In genomic region chr10:75611081-75611971, GRCh38 we compare ENCODE assay signal across 1 cellular context.
TF ChIP-seq lines count a peak whose summit lies in the region.

No MANE protein-coding gene starts in this region.

TF ChIP-seq in HepG2, 621 proteins besides CTCF, POLR2A, EP300 and RAD21 (continued from another document and continues in another):
- TF ChIP-seq ZNF574 (CRISPR knock-in tag; IDR thresholded peaks at IDR 0.05) (no peak), ZNF770 (CRISPR knock-in tag; IDR thresholded peaks at IDR 0.05) (no peak), POGZ (CRISPR knock-in tag; IDR thresholded peaks at IDR 0.05) (0 out of 2 replicates have a peak, but pooled peaks have one; percentile 8), ZNF276 (CRISPR knock-in tag; IDR thresholded peaks at IDR 0.05; ENCODE audit: low read depth) (no peak), RERE (CRISPR knock-in tag; IDR thresholded peaks at IDR 0.05; ENCODE audit: low read depth) (no peak), TEAD3 (CRISPR knock-in tag; optimal IDR thresholded peaks at IDR 0.05; ENCODE audit: borderline replicate concordance) (peak; percentile 40), ZNF737 (CRISPR knock-in tag; IDR thresholded peaks at IDR 0.05; ENCODE audit: borderline replicate concordance) (no peak), THAP11 (CRISPR knock-in tag; IDR thresholded peaks at IDR 0.05) (no peak), ZNF687 (CRISPR knock-in tag; IDR thresholded peaks at IDR 0.05) (peak; percentile 28; the same call in 1 of the 2 replicates), NKX3-1 (CRISPR knock-in tag; IDR thresholded peaks at IDR 0.05) (no peak), ZMAT3 (CRISPR knock-in tag; conservative IDR thresholded peaks at IDR 0.05) (no peak), ZNF124 (CRISPR knock-in tag; IDR thresholded peaks at IDR 0.05) (no peak), HMG20B (CRISPR knock-in tag; conservative IDR thresholded peaks at IDR 0.05) (no peak), FLYWCH1 (CRISPR knock-in tag; IDR thresholded peaks at IDR 0.05) (no peak), AGO2 (optimal IDR thresholded peaks at IDR 0.05; ENCODE audit: low read depth, low read length) (no peak), GATAD2A (CRISPR knock-in tag; IDR thresholded peaks at IDR 0.05) (peak; percentile 11; the same call in 1 of the 2 replicates), SAP130 (CRISPR knock-in tag; IDR thresholded peaks at IDR 0.05; ENCODE audit: low read depth) (peak; percentile 22; the same call in 1 of the 2 replicates), ZNF746 (CRISPR knock-in tag; IDR thresholded peaks at IDR 0.05) (no peak), TMF1 (CRISPR knock-in tag; IDR thresholded peaks at IDR 0.05; ENCODE audit: low read depth) (no peak), RELA (CRISPR knock-in tag; IDR thresholded peaks at IDR 0.05) (no peak), HNF4A (CRISPR knock-in tag; IDR thresholded peaks at IDR 0.05) (peak; percentile 35; the same call in 1 of the 2 replicates), RBFOX2 (IDR thresholded peaks at IDR 0.05; ENCODE audit: low read depth, low read length) (no peak), MBNL3 (CRISPR knock-in tag; conservative IDR thresholded peaks at IDR 0.05) (no peak), ZNF577 (CRISPR knock-in tag; IDR thresholded peaks at IDR 0.05; ENCODE audit: borderline replicate concordance, low read depth) (no peak), ZBTB8A (CRISPR knock-in tag; IDR thresholded peaks at IDR 0.05; ENCODE audit: borderline replicate concordance, low read depth) (no peak), DBP (CRISPR knock-in tag; IDR thresholded peaks at IDR 0.05; ENCODE audit: not compliant biosample characterization) (no peak), SALL2 (CRISPR knock-in tag; IDR thresholded peaks at IDR 0.05) (no peak), ZNF263 (CRISPR knock-in tag; IDR thresholded peaks at IDR 0.05) (0 out of 2 replicates have a peak, but pooled peaks have one; percentile 36), ATM (IDR thresholded peaks at IDR 0.05; ENCODE audit: borderline replicate concordance) (no peak), YEATS2 (CRISPR knock-in tag; IDR thresholded peaks at IDR 0.05; ENCODE audit: borderline replicate concordance) (no peak), MTA3 (CRISPR knock-in tag; IDR thresholded peaks at IDR 0.05) (no peak)
- TF ChIP-seq, protein P1, sequence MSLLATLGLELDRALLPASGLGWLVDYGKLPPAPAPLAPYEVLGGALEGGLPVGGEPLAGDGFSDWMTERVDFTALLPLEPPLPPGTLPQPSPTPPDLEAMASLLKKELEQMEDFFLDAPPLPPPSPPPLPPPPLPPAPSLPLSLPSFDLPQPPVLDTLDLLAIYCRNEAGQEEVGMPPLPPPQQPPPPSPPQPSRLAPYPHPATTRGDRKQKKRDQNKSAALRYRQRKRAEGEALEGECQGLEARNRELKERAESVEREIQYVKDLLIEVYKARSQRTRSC (CRISPR knock-in tag; IDR thresholded peaks at IDR 0.05; ENCODE audit: low read depth) = no peak
- TF ChIP-seq, protein P2, sequence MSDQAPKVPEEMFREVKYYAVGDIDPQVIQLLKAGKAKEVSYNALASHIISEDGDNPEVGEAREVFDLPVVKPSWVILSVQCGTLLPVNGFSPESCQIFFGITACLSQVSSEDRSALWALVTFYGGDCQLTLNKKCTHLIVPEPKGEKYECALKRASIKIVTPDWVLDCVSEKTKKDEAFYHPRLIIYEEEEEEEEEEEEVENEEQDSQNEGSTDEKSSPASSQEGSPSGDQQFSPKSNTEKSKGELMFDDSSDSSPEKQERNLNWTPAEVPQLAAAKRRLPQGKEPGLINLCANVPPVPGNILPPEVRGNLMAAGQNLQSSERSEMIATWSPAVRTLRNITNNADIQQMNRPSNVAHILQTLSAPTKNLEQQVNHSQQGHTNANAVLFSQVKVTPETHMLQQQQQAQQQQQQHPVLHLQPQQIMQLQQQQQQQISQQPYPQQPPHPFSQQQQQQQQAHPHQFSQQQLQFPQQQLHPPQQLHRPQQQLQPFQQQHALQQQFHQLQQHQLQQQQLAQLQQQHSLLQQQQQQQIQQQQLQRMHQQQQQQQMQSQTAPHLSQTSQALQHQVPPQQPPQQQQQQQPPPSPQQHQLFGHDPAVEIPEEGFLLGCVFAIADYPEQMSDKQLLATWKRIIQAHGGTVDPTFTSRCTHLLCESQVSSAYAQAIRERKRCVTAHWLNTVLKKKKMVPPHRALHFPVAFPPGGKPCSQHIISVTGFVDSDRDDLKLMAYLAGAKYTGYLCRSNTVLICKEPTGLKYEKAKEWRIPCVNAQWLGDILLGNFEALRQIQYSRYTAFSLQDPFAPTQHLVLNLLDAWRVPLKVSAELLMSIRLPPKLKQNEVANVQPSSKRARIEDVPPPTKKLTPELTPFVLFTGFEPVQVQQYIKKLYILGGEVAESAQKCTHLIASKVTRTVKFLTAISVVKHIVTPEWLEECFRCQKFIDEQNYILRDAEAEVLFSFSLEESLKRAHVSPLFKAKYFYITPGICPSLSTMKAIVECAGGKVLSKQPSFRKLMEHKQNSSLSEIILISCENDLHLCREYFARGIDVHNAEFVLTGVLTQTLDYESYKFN (CRISPR knock-in tag; conservative IDR thresholded peaks at IDR 0.05) = no peak
- TF ChIP-seq, protein P3, sequence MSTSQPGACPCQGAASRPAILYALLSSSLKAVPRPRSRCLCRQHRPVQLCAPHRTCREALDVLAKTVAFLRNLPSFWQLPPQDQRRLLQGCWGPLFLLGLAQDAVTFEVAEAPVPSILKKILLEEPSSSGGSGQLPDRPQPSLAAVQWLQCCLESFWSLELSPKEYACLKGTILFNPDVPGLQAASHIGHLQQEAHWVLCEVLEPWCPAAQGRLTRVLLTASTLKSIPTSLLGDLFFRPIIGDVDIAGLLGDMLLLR (CRISPR knock-in tag; IDR thresholded peaks at IDR 0.05) = no peak
